ENCODE assay signal across 8 cellular contexts in genomic region chr22:36253523-36254490, GRCh38. TPM values are rescaled to one million over a fixed set of nuclear protein-coding genes. Genes with fewer than 3 reads are reported as not detected.
DNase-seq lines count a peak whose midpoint lies in the region; ATAC-seq and TF ChIP-seq lines count a peak whose summit lies in the region.

No MANE protein-coding gene starts in this region.

- peaks cover 56% of the 10 kb centered on the region for H3K4me1 Mint-ChIP-seq in CD8-positive, alpha-beta T cell (ENCODE audit: low read depth)

- H3K9me3 ChIP-seq in CD8-positive, alpha-beta T cell (ENCODE audit: low read length) = no peaks in the 10 kb centered on the region
- H3K9me3 ChIP-seq in Peyer's patch = no peaks in the 10 kb centered on the region
- H3K9me3 ChIP-seq in endocrine pancreas (ENCODE audit: control insufficient read depth, low read length) = no peaks in the 10 kb centered on the region
- H3K9me3 ChIP-seq in prostate gland = no peaks in the 10 kb centered on the region

- CTCF ChIA-PET in CD8-positive, alpha-beta T cell (lab: Charles Lee) = interaction anchor here (1.0 to 1.8 kb wide), 5 partner anchors 15 to 212 kb away, joined by 3 to 6 read pairs (median 3); partner anchors contain the start of gene APOL2

- WGBS in prostate gland = 55% methylated on average over 7 of the region's 7 CpGs

- H3K9ac ChIP-seq in endocrine pancreas (ENCODE audit: control insufficient read depth, insufficient read depth, low read length) = no peak overlapping the region

- H3K4me1 ChIP-seq in CD8-positive, alpha-beta T cell (ENCODE audit: insufficient read depth, low read length) = peaks cover 33% of the 10 kb centered on the region
- H3K4me1 ChIP-seq in Peyer's patch = peaks cover 0 to 42% (median 13%) of the 10 kb centered on the region in 4 donors
- no peaks in the 10 kb centered on the region for H3K4me1 ChIP-seq in endocrine pancreas (ENCODE audit: control insufficient read depth, insufficient read depth, low read length)
- peaks cover 3% of the 10 kb centered on the region for H3K4me1 ChIP-seq in prostate gland (replicated peaks)

- no peak for TF ChIP-seq CTCF in CD8-positive, alpha-beta T cell (IDR thresholded peaks at IDR 0.05)
- TF ChIP-seq CTCF in Peyer's patch (IDR thresholded peaks at IDR 0.05) (no peak), prostate gland (IDR thresholded peaks at IDR 0.05) (no peak)

- no peaks in the 10 kb centered on the region for H3K27me3 ChIP-seq in CD8-positive, alpha-beta T cell (ENCODE audit: insufficient read depth, low read length)
- H3K27me3 ChIP-seq in Peyer's patch (no peaks in the 10 kb centered on the region), endocrine pancreas (ENCODE audit: control insufficient read depth, insufficient read depth, low read length) (no peaks in the 10 kb centered on the region), prostate gland (replicated peaks; ENCODE audit: insufficient read depth) (no peaks in the 10 kb centered on the region)

- TF ChIP-seq POLR2A in Peyer's patch (IDR thresholded peaks at IDR 0.05) (no peak), prostate gland (IDR thresholded peaks at IDR 0.05) (no peak), GM18505 (IDR thresholded peaks at IDR 0.05; ENCODE audit: borderline replicate concordance, extremely low read depth, insufficient read depth, insufficient read length) (no peak)

- POLR2A ChIA-PET in CD8-positive, alpha-beta T cell (lab: Charles Lee) = interaction anchor here (1.1 to 1.8 kb wide), 2 partner anchors 11 to 14 kb away, joined by 3 to 10 read pairs; partner anchors contain the start of gene APOL2

- no peaks in the 10 kb centered on the region for H3K27me3 Mint-ChIP-seq in CD8-positive, alpha-beta T cell (ENCODE audit: low read depth)

- peaks cover 4% of the 10 kb centered on the region for H3K36me3 ChIP-seq in CD8-positive, alpha-beta T cell (ENCODE audit: insufficient read depth, low read length)
- H3K36me3 ChIP-seq in Peyer's patch (no peaks in the 10 kb centered on the region), endocrine pancreas (ENCODE audit: control insufficient read depth, insufficient read depth, low read length) (no peaks in the 10 kb centered on the region), prostate gland (no peaks in the 10 kb centered on the region)

- H3K4me3 ChIP-seq in CD8-positive, alpha-beta T cell (ENCODE audit: low read depth, low read length) = peak overlapping the region; percentile 69
- H3K4me3 ChIP-seq in Peyer's patch (peak overlapping the region; percentile 42 to 63 (median 52)), endocrine pancreas (ENCODE audit: control insufficient read depth, insufficient read depth, low read length) (peak overlapping the region; percentile 41), prostate gland (peak overlapping the region; percentile 40 to 42)

- H3K27ac ChIP-seq in CD8-positive, alpha-beta T cell (ENCODE audit: low read depth, low read length) = peak overlapping the region; percentile 67
- H3K27ac ChIP-seq in Peyer's patch (peak overlapping the region; percentile 76 to 87 (median 82)), prostate gland (peak overlapping the region; percentile 76 to 83)

- DNase-seq in CD8-positive, alpha-beta T cell = no peak
- peak in 1 of 3 donors; percentile 67 for DNase-seq in Peyer's patch
- DNase-seq in prostate gland (ENCODE audit: low spot score) = peak; percentile 33
- DNase-seq in GF-D8 (lab: John Stamatoyannopoulos, UW) = no peak
- no peak for DNase-seq in AG20443 (ENCODE audit: low spot score)

- H3K27ac Mint-ChIP-seq in CD8-positive, alpha-beta T cell = peak overlapping the region; percentile 97

- H3K36me3 Mint-ChIP-seq in CD8-positive, alpha-beta T cell = peaks cover 34% of the 10 kb centered on the region

- peak overlapping the region; percentile 97 for H3K4me3 Mint-ChIP-seq in CD8-positive, alpha-beta T cell

- peaks cover 4% of the 10 kb centered on the region for H3K9me3 Mint-ChIP-seq in CD8-positive, alpha-beta T cell

- intact Hi-C loops in CD8-positive, alpha-beta T cell (cut with DNase I, micrococcal nuclease) = loop anchor here (1.0 to 2.0 kb wide), 2 partner anchors 15 kb away; partner anchors contain the start of gene APOL2 (in 2 of the 2)
- intact Hi-C loops in prostate gland (cut with DNase I) = no loop called here

- ATAC-seq in CD8-positive, alpha-beta T cell = no peak
- ATAC-seq in GM18505 (IDR thresholded peaks at IDR 0.05; ENCODE audit: unreplicated experiment) (no peak), HG03520 (IDR thresholded peaks at IDR 0.05; ENCODE audit: unreplicated experiment) (no peak)

RNA-seq across cellular contexts. Expression of gene APOL1, which starts 0.9 kb away (rescaled TPM):
- 1 to 10 TPM; 5.0 to 5.3 TPM for total RNA-seq in CD8-positive, alpha-beta T cell
- total RNA-seq in Peyer's patch = 10 to 100 TPM; 12.2 to 23.9 (median 19.8) TPM
- 10 to 100 TPM; 19.6 to 22.9 TPM for total RNA-seq in prostate gland

RNA-seq across cellular contexts. Expression of gene APOL2, which starts 14.5 kb away (rescaled TPM):
- 10 to 100 TPM; 17.4 to 18.2 TPM for total RNA-seq in CD8-positive, alpha-beta T cell
- total RNA-seq in Peyer's patch = 10 to 100 TPM; 48.7 to 55.2 (median 52.3) TPM
- 10 to 100 TPM; 35.2 to 64.1 TPM for total RNA-seq in prostate gland

RNA-seq across cellular contexts. Expression of gene APOL4, which starts 52.2 kb away (rescaled TPM):
- total RNA-seq in CD8-positive, alpha-beta T cell = not detected
- total RNA-seq in Peyer's patch (1 to 10 TPM in 2 of 4 donors, under 1 TPM in 1, not detected in 1; 0.35 to 3.3 (median 2.5) TPM), prostate gland (10 to 100 TPM; 13.6 to 25.5 TPM)
